Comparison of ENCODE assay signal across 24 cellular contexts in the genomic region with DNA sequence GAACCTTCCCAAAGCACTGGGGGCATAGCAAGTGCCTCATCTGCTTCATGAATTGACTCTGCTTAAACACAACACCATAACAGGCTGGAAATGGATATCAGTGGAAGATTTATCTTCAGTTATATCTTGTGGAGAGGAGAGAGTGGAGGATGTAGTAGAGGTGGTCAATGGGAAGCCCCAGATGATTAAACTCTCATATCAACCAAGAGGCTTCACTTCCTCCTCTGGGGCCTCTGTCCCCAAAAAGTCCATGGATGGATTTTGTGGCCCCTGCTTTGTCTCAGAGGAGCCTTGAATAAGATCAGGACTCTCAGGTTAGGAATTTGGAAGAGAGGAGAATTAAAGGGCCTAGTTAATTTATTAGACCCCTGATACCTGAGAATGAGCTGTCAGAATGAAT.
DNase-seq lines count a peak whose midpoint lies in the region; ATAC-seq, FAIRE-seq and TF ChIP-seq lines count a peak whose summit lies in the region.
"Had no signal": no experiment of that assay in that cellular context is flagged by ENCODE, and none has a peak within 500 bp of the region (broad histone marks: within the 10 kb centered on the region; RNA-seq: fewer than 3 reads in every experiment).

No MANE protein-coding gene starts in this region.

- intact Hi-C loops in IMR-90 (cut with micrococcal nuclease) = no loop called here
- intact Hi-C loops in GM12878 (cut with micrococcal nuclease; ENCODE audit: unreplicated experiment) = no loop called here

- no peaks in the 10 kb centered on the region for H4K20me1 ChIP-seq in IMR-90 (ENCODE audit: insufficient read depth, low read length)
- H4K20me1 ChIP-seq in GM12878 (ENCODE audit: control insufficient read depth, insufficient read depth) = no peaks in the 10 kb centered on the region
- H4K20me1 ChIP-seq in Karpas-422 (ENCODE audit: insufficient read depth, low read depth, low read length) = no peaks in the 10 kb centered on the region
- H4K20me1 ChIP-seq: BLaER1 had no signal

- no peak overlapping the region for H3K23ac ChIP-seq in IMR-90 (ENCODE audit: low read depth, low read length)

- H2BK20ac ChIP-seq in IMR-90 (ENCODE audit: low read depth, low read length) = no peak overlapping the region

- H2BK5ac ChIP-seq in IMR-90 (ENCODE audit: low read depth, low read length, poor library complexity, severe bottlenecking) = peak overlapping the region; percentile 29

- H3K9me3 ChIP-seq in IMR-90 (ENCODE audit: control insufficient read depth, insufficient read depth, low read length) (no peaks in the 10 kb centered on the region), GM12878 (replicated peaks; ENCODE audit: control insufficient read depth, insufficient read depth, low read length) (no peaks in the 10 kb centered on the region), BE2C (no peaks in the 10 kb centered on the region), Karpas-422 (ENCODE audit: low read length) (no peaks in the 10 kb centered on the region)
- H3K9me3 ChIP-seq: A549, BLaER1 had no signal

- H3K79me2 ChIP-seq in GM12878 (ENCODE audit: control insufficient read depth, insufficient read depth, low read length) = no peaks in the 10 kb centered on the region
- no peaks in the 10 kb centered on the region for H3K79me2 ChIP-seq in Karpas-422 (ENCODE audit: low read length)

- no peak for TF ChIP-seq POLR2A in GM12891 (IDR thresholded peaks at IDR 0.05; ENCODE audit: low read depth, low read length)
- TF ChIP-seq POLR2A in IMR-90 (IDR thresholded peaks at IDR 0.05; ENCODE audit: low read depth, low read length) = no peak
- TF ChIP-seq POLR2A in GM12878 (IDR thresholded peaks at IDR 0.05; ENCODE audit: low read depth, low read length) = no peak

- no peak overlapping the region for H3K9ac ChIP-seq in IMR-90 (ENCODE audit: low read depth, low read length)
- no peak overlapping the region for H3K9ac ChIP-seq in GM12878 (ENCODE audit: control insufficient read depth, insufficient read depth, low read length)
- H3K9ac ChIP-seq in Karpas-422 (ENCODE audit: low read length) = no peak overlapping the region
- H3K9ac ChIP-seq: BLaER1 had no signal

- dilution Hi-C loops in IMR-90 (cut with HindIII; ENCODE audit: low sequenced_read_pairs, unreplicated experiment) = no loop called here

- H2AK9ac ChIP-seq in IMR-90 (replicated peaks; ENCODE audit: low read depth, low read length, poor library complexity) = no peak overlapping the region

- H3K36me3 ChIP-seq in IMR-90 (ENCODE audit: control insufficient read depth, insufficient read depth, low read length) (no peaks in the 10 kb centered on the region), GM12878 (ENCODE audit: control insufficient read depth in 2 of 2, insufficient read depth in 2 of 2, low read length in 1 of 2) (no peaks in the 10 kb centered on the region), BE2C (no peaks in the 10 kb centered on the region), Karpas-422 (ENCODE audit: insufficient read depth, low read length) (no peaks in the 10 kb centered on the region)
- H3K36me3 ChIP-seq: BLaER1 had no signal

- TF ChIP-seq CTCF in IMR-90 (conservative IDR thresholded peaks at IDR 0.05; ENCODE audit: low read depth, low read length) (no peak), GM12878 (IDR thresholded peaks at IDR 0.05 in 2 of 3, conservative IDR thresholded peaks at IDR 0.05 in 1 of 3; ENCODE audit: control insufficient read depth in 2 of 3, extremely low read depth in 1 of 3, insufficient read depth in 1 of 3, low read depth in 3 of 3, low read length in 3 of 3) (no peak), BE2C (IDR thresholded peaks at IDR 0.05; ENCODE audit: low read depth, low read length) (no peak)

- no peak for ATAC-seq in IMR-90 (ENCODE audit: low read depth)
- ATAC-seq in GM12878 = peak; percentile 19; the same call in 1 of the 3 replicates
- ATAC-seq: A549 had no signal

- no peak overlapping the region for H2BK15ac ChIP-seq in IMR-90 (ENCODE audit: low read depth, low read length)

- no peak for FAIRE-seq in GM12891 (lab: Jason Lieb, UNC)
- no peak for FAIRE-seq in GM12878 (lab: Jason Lieb, UNC)
- FAIRE-seq: A549, G401.6, GM18507 had no signal

- no peak overlapping the region for H4K5ac ChIP-seq in IMR-90 (ENCODE audit: low read depth, low read length)

- no peaks in the 10 kb centered on the region for H3K9me1 ChIP-seq in IMR-90 (ENCODE audit: insufficient read depth, low read length)

- H3K4ac ChIP-seq in IMR-90 (ENCODE audit: low read depth, low read length) = no peak overlapping the region

- H2AFZ ChIP-seq in IMR-90 (replicated peaks; ENCODE audit: low read length, poor library complexity) = no peak overlapping the region
- no peak overlapping the region for H2AFZ ChIP-seq in GM12878 (ENCODE audit: control insufficient read depth, low read depth, low read length)
- H2AFZ ChIP-seq in Karpas-422 (ENCODE audit: low read length) = no peak overlapping the region

- no peak overlapping the region for H2AK5ac ChIP-seq in IMR-90 (ENCODE audit: low read depth, low read length)

- H3K27me3 ChIP-seq in IMR-90 (ENCODE audit: control insufficient read depth, insufficient read depth, low read length) = peaks cover 30% of the 10 kb centered on the region
- no peaks in the 10 kb centered on the region for H3K27me3 ChIP-seq in GM12878 (replicated peaks in 1 of 2; ENCODE audit: control insufficient read depth in 2 of 2, insufficient read depth in 2 of 2, low read length in 1 of 2)
- no peaks in the 10 kb centered on the region for H3K27me3 ChIP-seq in BE2C
- no peaks in the 10 kb centered on the region for H3K27me3 ChIP-seq in Karpas-422 (ENCODE audit: low read length)
- H3K27me3 ChIP-seq: BLaER1 had no signal

- H3K4me1 ChIP-seq in IMR-90 (ENCODE audit: control insufficient read depth, insufficient read depth, low read length) (no peaks in the 10 kb centered on the region), GM12878 (ENCODE audit: control insufficient read depth, insufficient read depth, low read length) (peaks cover 19% of the 10 kb centered on the region), BE2C (peaks cover 4% of the 10 kb centered on the region), Karpas-422 (ENCODE audit: low read length) (peaks cover 4% of the 10 kb centered on the region; the same call in 1 of the 2 replicates)
- H3K4me1 ChIP-seq: A549 had no signal

- TF ChIP-seq EP300 in GM12878 (IDR thresholded peaks at IDR 0.05; ENCODE audit: borderline replicate concordance in 1 of 2, control insufficient read depth in 1 of 2, low read depth in 2 of 2, low read length in 2 of 2) = no peak

- H3K9me2 ChIP-seq in Karpas-422 (replicated peaks; ENCODE audit: insufficient read depth, low read length) = no peaks in the 10 kb centered on the region

- no peaks in the 10 kb centered on the region for H3K79me1 ChIP-seq in IMR-90 (ENCODE audit: low read depth in 1 of 2, low read length in 2 of 2)

- RAD21 ChIA-PET in GM12878 (lab: Charles Lee; ENCODE audit: unreplicated experiment) = interaction anchor here (0.6 kb wide), 1 partner anchor 203 kb away, joined by 3 read pairs; no protein-coding TSS in a partner anchor

- no peak for TF ChIP-seq RAD21 in IMR-90 (IDR thresholded peaks at IDR 0.05; ENCODE audit: low read length)
- TF ChIP-seq RAD21 in GM12878 (IDR thresholded peaks at IDR 0.05; ENCODE audit: insufficient read depth, low read depth, low read length) = no peak

- no peak overlapping the region for H3K56ac ChIP-seq in IMR-90 (ENCODE audit: extremely low read depth, insufficient read depth, low read length)

- H3K4me3 ChIP-seq in IMR-90 (ENCODE audit: insufficient read depth, low read depth, low read length) (no peak overlapping the region), GM12878 (no peak overlapping the region), BE2C (ENCODE audit: low read depth, low read length) (no peak overlapping the region), Karpas-422 (ENCODE audit: low read length) (no peak overlapping the region)
- H3K4me3 ChIP-seq: A549, BLaER1 had no signal

- SMC1A ChIA-PET in GM12878 (lab: Charles Lee; ENCODE audit: uncharacterized antibody, unreplicated experiment) = interaction anchor here (0.8 kb wide), 1 partner anchor 9 kb away, joined by 4 read pairs; no protein-coding TSS in a partner anchor

- H3K27ac ChIP-seq in IMR-90 (ENCODE audit: insufficient read depth, low read length) (no peak overlapping the region), GM12878 (ENCODE audit: control insufficient read depth, insufficient read depth) (no peak overlapping the region), Karpas-422 (ENCODE audit: low read length) (no peak overlapping the region)
- H3K27ac ChIP-seq: 22Rv1, A549, BLaER1 had no signal

- no peak overlapping the region for H4K91ac ChIP-seq in IMR-90 (ENCODE audit: insufficient read depth, low read depth, low read length)

- CTCF ChIA-PET in IMR-90 (lab: Yijun Ruan, JAX) = no interaction called here
- CTCF ChIA-PET in GM12878 (lab: Yijun Ruan, JAX) = no interaction called here

- no peak overlapping the region for H3K14ac ChIP-seq in IMR-90 (replicated peaks; ENCODE audit: low read depth, low read length)

- H4K8ac ChIP-seq in IMR-90 (ENCODE audit: low read depth in 2 of 2, low read length in 2 of 2) = no peak overlapping the region

- H3K4me2 ChIP-seq in IMR-90 (ENCODE audit: low read depth, low read length) = no peak overlapping the region
- no peak overlapping the region for H3K4me2 ChIP-seq in GM12878 (ENCODE audit: control insufficient read depth, insufficient read depth)
- H3K4me2 ChIP-seq in Karpas-422 (ENCODE audit: low read depth, low read length, poor library complexity, severe bottlenecking) = no peak overlapping the region
- H3K4me2 ChIP-seq: A549, BLaER1 had no signal

- DNase-seq in GM12891 (ENCODE audit: insufficient read length, low spot score) (no peak), IMR-90 (no peak), GM12878 (ENCODE audit: low read depth, low spot score) (no peak), BE2C (no peak), Karpas-422 (no peak), G401 (ENCODE audit: low spot score) (no peak)
- DNase-seq: AML-193; C1 segment of cervical spinal cord; CD4-positive, alpha-beta memory T cell; CD4-positive, CD25-positive, alpha-beta regulatory T cell; CD8-positive, alpha-beta memory T cell; COR-L47; DMS 273 treated with DMSO at 0.1 percent for 48 hours; DMS153; DMS53; DMS79; DND-41; EL; GF-D8 had no signal

- in situ Hi-C loops in IMR-90 (cut with MboI; ENCODE audit: low sequenced_read_pairs) = no loop called here
- in situ Hi-C loops in GM12878 (cut with MboI) = loop anchor here (25.0 kb wide), 1 partner anchor 629 kb away; no protein-coding TSS in a partner anchor
- in situ Hi-C loops in G401 (cut with HindIII; ENCODE audit: low sequenced_read_pairs) = no loop called here

- H2BK120ac ChIP-seq in IMR-90 (ENCODE audit: low read depth, low read length) = no peak overlapping the region

- POLR2A ChIA-PET in IMR-90 (lab: Charles Lee; ENCODE audit: unreplicated experiment) (no interaction called here), GM12878 (lab: Charles Lee) (no interaction called here)

- BruUV-seq in IMR-90 (replicated peaks; lab: Mats Ljungman, UMichigan) (no TSS peak), GM12878 (replicated peaks; lab: Mats Ljungman, UMichigan) (no TSS peak)

- no peak overlapping the region for H3K18ac ChIP-seq in IMR-90 (ENCODE audit: low read depth, low read length)

TF ChIP-seq in GM12891, 5 proteins besides CTCF, POLR2A, EP300 and RAD21 (continues in another document):
- TF ChIP-seq SPI1 (IDR thresholded peaks at IDR 0.05; ENCODE audit: low read depth, low read length) = peak; percentile 75

TF ChIP-seq in IMR-90, 13 proteins besides CTCF, POLR2A, EP300 and RAD21 (continues in another document):
- TF ChIP-seq CEBPB (IDR thresholded peaks at IDR 0.05; ENCODE audit: low read depth, low read length) = no peak
